ENCODE assay signal across 8 cellular contexts in the genomic region with DNA sequence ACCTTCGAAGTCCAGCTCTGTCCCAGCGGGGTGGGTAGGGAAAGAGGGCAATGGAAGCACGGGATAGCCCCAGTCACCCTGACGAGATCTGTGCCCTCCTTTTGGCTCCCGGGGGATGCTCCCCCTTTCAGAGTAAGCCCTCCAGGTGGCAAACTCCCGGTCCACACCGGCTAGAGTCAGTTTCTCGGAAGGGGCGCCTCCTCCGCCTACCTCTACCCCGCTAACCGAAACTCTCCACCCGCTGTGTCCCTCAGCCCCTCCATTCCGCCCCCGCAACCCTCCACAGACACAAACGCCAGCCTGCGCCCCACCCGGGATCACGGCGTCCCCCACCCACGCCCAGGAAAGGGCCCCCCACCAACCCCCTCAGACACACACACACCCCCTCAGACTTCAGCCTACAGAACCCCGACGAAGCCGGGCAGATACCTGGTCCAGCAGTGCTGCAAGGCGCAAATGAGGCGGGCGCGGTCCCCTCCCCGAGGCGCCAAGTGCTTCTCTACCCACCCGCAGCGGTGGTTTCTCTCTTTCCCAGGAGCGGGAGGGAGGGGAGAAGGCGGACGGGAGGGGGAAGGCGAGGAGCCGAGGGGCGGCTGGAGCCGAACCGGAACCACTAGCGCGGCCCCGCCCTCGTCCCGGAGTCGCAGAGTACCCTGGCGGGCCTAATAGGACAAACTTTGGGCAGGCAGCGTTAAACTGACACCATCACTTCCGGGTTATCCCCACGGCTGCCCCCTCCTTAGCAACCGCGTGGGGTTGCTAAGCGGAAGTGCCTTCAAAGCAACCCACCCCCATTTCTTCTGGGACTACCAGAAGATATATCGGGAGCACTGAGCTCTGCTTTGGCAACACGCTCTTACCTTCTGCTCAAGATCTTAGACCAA. TPM values are rescaled to one million over a fixed set of nuclear protein-coding genes. Genes with fewer than 3 reads are reported as not detected.
A peak's percentile ranks its signal among the peaks of the same experiment; 100 is the strongest.
DNase-seq lines count a peak whose midpoint lies in the region; ATAC-seq and TF ChIP-seq lines count a peak whose summit lies in the region.

A gene (minus strand): TSS at position 615 of the 884 bp plus-strand sequence. CDS start 55,674 bp downstream, outside the sequence.

- peaks cover 28% of the 10 kb centered on the region for H3K36me3 Mint-ChIP-seq in activated T-cell treated with anti-CD3 and anti-CD28 coated beads, Interleukin-2, amount 50 U/mL, for 24 hours (ENCODE audit: low read depth)

- no peaks in the 10 kb centered on the region for H3K27me3 Mint-ChIP-seq in activated T-cell treated with anti-CD3 and anti-CD28 coated beads, Interleukin-2, amount 50 U/mL, for 24 hours

- in situ Hi-C loops in KBM-7 (cut with MboI; ENCODE audit: low pct_unique_long_range_greater_than_20kb, low sequenced_read_pairs): no loop called here

- H3K9me3 Mint-ChIP-seq in activated T-cell treated with anti-CD3 and anti-CD28 coated beads, Interleukin-2, amount 50 U/mL, for 24 hours: no peaks in the 10 kb centered on the region

- no peaks in the 10 kb centered on the region for H3K9me3 ChIP-seq in mucosa of rectum (ENCODE audit: control insufficient read depth in 2 of 2, low read length in 2 of 2)

- H3K4me1 ChIP-seq in mucosa of rectum (ENCODE audit: control insufficient read depth in 2 of 2, insufficient read depth in 2 of 2, low read length in 2 of 2): peaks cover 0 to 9% of the 10 kb centered on the region in 2 donors

- peak within 1 kb of the TSS; percentile 67 for H3K27ac ChIP-seq in mucosa of rectum (ENCODE audit: low read depth in 2 of 2, low read length in 2 of 2)

- no peaks in the 10 kb centered on the region for H3K27me3 ChIP-seq in mucosa of rectum (ENCODE audit: control insufficient read depth in 2 of 2, insufficient read depth in 2 of 2, low read length in 2 of 2)

- H3K9ac ChIP-seq in mucosa of rectum (ENCODE audit: low read depth in 1 of 2, low read length in 2 of 2): peak within 1 kb of the TSS; percentile 77 to 83

- peaks cover 20% of the 10 kb centered on the region for H3K4me1 Mint-ChIP-seq in activated T-cell treated with anti-CD3 and anti-CD28 coated beads, Interleukin-2, amount 50 U/mL, for 24 hours (ENCODE audit: low read depth)

- peak within 1 kb of the TSS; percentile 95 for H3K4me3 Mint-ChIP-seq in activated T-cell treated with anti-CD3 and anti-CD28 coated beads, Interleukin-2, amount 50 U/mL, for 24 hours

- H3K27ac Mint-ChIP-seq in activated T-cell treated with anti-CD3 and anti-CD28 coated beads, Interleukin-2, amount 50 U/mL, for 24 hours: peak within 1 kb of the TSS; percentile 96

- TF ChIP-seq POLR2A in erythroblast (IDR thresholded peaks at IDR 0.05; ENCODE audit: low read length): peak; percentile 41

- peak; percentile 92 for ATAC-seq in GM21717 (IDR thresholded peaks at IDR 0.05; ENCODE audit: unreplicated experiment)

- H3K4me3 ChIP-seq in mucosa of rectum (ENCODE audit: low read length in 2 of 2): peak within 1 kb of the TSS; percentile 93 to 97

- DNase-seq in DMS 273 treated with DMSO at 0.1 percent for 48 hours (lab: John Stamatoyannopoulos, UW) (peak; percentile 94), KBM-7 (peak; percentile 100), erythroblast (lab: John Stamatoyannopoulos, UW) (peak; percentile 92 to 93)
- peak; percentile 92 for DNase-seq in activated T-cell treated with anti-CD3 and anti-CD28 coated beads, Interleukin-2, amount 50 U/mL, for 24 hours
- DNase-seq in stimulated activated CD8-positive, alpha-beta memory T cell treated with anti-CD3 and anti-CD28 coated beads, Interleukin-4, amount 100 ng/mL, for 48 hours: peak; percentile 95

- H3K36me3 ChIP-seq in mucosa of rectum (ENCODE audit: control insufficient read depth in 2 of 2, insufficient read depth in 2 of 2, low read length in 2 of 2): no peaks in the 10 kb centered on the region

TF ChIP-seq in PFSK-1, 5 proteins besides CTCF, POLR2A, EP300 and RAD21:
- TF ChIP-seq, protein P1, sequence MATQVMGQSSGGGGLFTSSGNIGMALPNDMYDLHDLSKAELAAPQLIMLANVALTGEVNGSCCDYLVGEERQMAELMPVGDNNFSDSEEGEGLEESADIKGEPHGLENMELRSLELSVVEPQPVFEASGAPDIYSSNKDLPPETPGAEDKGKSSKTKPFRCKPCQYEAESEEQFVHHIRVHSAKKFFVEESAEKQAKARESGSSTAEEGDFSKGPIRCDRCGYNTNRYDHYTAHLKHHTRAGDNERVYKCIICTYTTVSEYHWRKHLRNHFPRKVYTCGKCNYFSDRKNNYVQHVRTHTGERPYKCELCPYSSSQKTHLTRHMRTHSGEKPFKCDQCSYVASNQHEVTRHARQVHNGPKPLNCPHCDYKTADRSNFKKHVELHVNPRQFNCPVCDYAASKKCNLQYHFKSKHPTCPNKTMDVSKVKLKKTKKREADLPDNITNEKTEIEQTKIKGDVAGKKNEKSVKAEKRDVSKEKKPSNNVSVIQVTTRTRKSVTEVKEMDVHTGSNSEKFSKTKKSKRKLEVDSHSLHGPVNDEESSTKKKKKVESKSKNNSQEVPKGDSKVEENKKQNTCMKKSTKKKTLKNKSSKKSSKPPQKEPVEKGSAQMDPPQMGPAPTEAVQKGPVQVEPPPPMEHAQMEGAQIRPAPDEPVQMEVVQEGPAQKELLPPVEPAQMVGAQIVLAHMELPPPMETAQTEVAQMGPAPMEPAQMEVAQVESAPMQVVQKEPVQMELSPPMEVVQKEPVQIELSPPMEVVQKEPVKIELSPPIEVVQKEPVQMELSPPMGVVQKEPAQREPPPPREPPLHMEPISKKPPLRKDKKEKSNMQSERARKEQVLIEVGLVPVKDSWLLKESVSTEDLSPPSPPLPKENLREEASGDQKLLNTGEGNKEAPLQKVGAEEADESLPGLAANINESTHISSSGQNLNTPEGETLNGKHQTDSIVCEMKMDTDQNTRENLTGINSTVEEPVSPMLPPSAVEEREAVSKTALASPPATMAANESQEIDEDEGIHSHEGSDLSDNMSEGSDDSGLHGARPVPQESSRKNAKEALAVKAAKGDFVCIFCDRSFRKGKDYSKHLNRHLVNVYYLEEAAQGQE (IDR thresholded peaks at IDR 0.05; ENCODE audit: insufficient read depth in 1 of 2, low read depth in 2 of 2, low read length in 2 of 2): no peak
- TF ChIP-seq SIN3A (IDR thresholded peaks at IDR 0.05; ENCODE audit: borderline replicate concordance, insufficient read depth, low read length): peak; percentile 89; the same call in 1 of the 2 replicates
- peak; percentile 71 for TF ChIP-seq FOXP2 (optimal IDR thresholded peaks at IDR 0.05; ENCODE audit: borderline replicate concordance, extremely low read depth, extremely low read length, insufficient read depth)
- TF ChIP-seq POLR2AphosphoS5 (IDR thresholded peaks at IDR 0.05; ENCODE audit: low read depth, low read length): peak; percentile 80
- no peak; the same call in 1 of the 2 replicates for TF ChIP-seq TAF1 (IDR thresholded peaks at IDR 0.05; ENCODE audit: borderline replicate concordance, insufficient read depth, low read length)

RNA-seq across cellular contexts. Expression of the gene that starts here (rescaled TPM):
- 8.1 TPM for polyA plus RNA-seq in PFSK-1 (2012; ENCODE audit: insufficient read length, low read depth)

Comparison
In these comparisons a context has a peak if more than half of its experiments do, and no peak if none do; other contexts are left out.
1. Peak in every context shown above with its lines: DNase-seq, ATAC-seq, H3K4me3 ChIP-seq and H3K27ac ChIP-seq.